ENCODE assay signal across 9 cellular contexts in the genomic region with DNA sequence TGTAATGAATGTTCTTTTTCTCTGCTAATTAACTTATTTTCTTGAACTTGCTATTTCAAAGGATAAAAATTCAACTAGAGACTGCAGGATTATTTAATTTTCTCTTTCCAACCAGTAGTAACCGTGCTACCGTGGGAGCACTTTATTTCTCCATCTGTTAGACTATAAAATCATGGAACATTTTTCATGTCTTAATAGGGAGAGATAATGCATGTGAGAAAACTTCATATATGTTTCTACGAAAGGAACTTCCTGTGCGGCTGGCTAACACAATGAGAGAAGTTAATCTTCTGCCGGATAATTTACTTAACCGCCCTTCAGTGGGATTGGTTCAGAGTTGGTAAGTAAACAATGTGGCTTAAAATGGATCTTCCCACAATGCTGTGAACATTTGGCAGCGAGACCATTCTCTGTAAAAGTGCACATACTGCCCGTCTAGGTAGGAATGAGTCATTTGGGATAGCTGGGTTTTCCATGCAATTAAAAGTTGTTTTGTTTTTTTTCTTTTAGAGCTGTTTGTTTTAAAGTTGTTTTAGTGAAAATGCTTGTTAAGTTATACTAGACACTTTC. TPM values are rescaled to one million over a fixed set of nuclear protein-coding genes. Genes with fewer than 3 reads are reported as not detected.
DNase-seq lines count a peak whose midpoint lies in the region; ATAC-seq and TF ChIP-seq lines count a peak whose summit lies in the region.
"Had no signal": no experiment of that assay in that cellular context is flagged by ENCODE, and none has a peak within 500 bp of the region (broad histone marks: within the 10 kb centered on the region; RNA-seq: fewer than 3 reads in every experiment).

No MANE protein-coding gene starts in this region.

- CTCF ChIA-PET in activated CD4-positive, alpha-beta T cell treated with anti-CD3 and anti-CD28 coated beads for 36 hours (lab: Charles Lee) = interaction anchor here (0.6 to 1.6 kb wide), 3 partner anchors 10 to 124 kb away, joined by 3 to 8 read pairs (median 3); no protein-coding TSS in a partner anchor

- POLR2A ChIA-PET in activated CD4-positive, alpha-beta T cell treated with anti-CD3 and anti-CD28 coated beads for 36 hours (lab: Charles Lee) = no interaction called here

- no peak for ATAC-seq in activated CD4-positive, alpha-beta T cell treated with anti-CD3 and anti-CD28 coated beads for 36 hours

- H3K27me3 Mint-ChIP-seq in activated CD4-positive, alpha-beta T cell treated with anti-CD3 and anti-CD28 coated beads for 36 hours = no peaks in the 10 kb centered on the region
- no peaks in the 10 kb centered on the region for H3K27me3 Mint-ChIP-seq in endodermal cell (ENCODE audit: insufficient read depth)
- no peaks in the 10 kb centered on the region for H3K27me3 Mint-ChIP-seq in nephron (ENCODE audit: low read depth)
- H3K27me3 Mint-ChIP-seq: activated B cell treated with CpG ODN at 0.5 μM for 24 hours had no signal

- H3K4me1 ChIP-seq in endodermal cell (ENCODE audit: control insufficient read depth, insufficient read depth, low read length) = peaks cover 2% of the 10 kb centered on the region

- TF ChIP-seq CTCF in endodermal cell (conservative IDR thresholded peaks at IDR 0.05) (no peak), nephron (IDR thresholded peaks at IDR 0.05; ENCODE audit: unreplicated experiment in 3 of 3) (no peak)

- H3K27me3 ChIP-seq in endodermal cell (ENCODE audit: control insufficient read depth, insufficient read depth, low read length, poor library complexity, severe bottlenecking) = no peaks in the 10 kb centered on the region

- H3K9ac ChIP-seq in endodermal cell (ENCODE audit: extremely low read depth, low read length, poor library complexity, severe bottlenecking) = no peak overlapping the region

- DNase-seq in activated CD4-positive, alpha-beta T cell treated with anti-CD3 and anti-CD28 coated beads for 36 hours = no peak
- DNase-seq in activated CD4-positive, alpha-beta T cell treated with anti-CD3 and anti-CD28 coated beads, Interleukin-2, amount 50 U/mL, for 48 hours = no peak
- DNase-seq in NCI-H69 (lab: John Stamatoyannopoulos, UW) (peak; percentile 92), endodermal cell (no peak), NCI-H146 treated with DMSO at 0.1 percent for 48 hours (lab: John Stamatoyannopoulos, UW; ENCODE audit: unreplicated experiment) (no peak), ecto neural progenitor cell (ENCODE audit: low spot score) (no peak)
- DNase-seq in effector CD4-positive, alpha-beta T cell = no peak
- DNase-seq: activated B cell treated with CpG ODN at 0.5 μM for 24 hours had no signal

- WGBS in endodermal cell (ENCODE audit: insufficient coverage in 1 of 2, insufficient read length in 1 of 2), 2 experiments = 91 to 100% methylated on average over 2 to 6 of the region's 8 CpGs

- H3K4me3 Mint-ChIP-seq in activated CD4-positive, alpha-beta T cell treated with anti-CD3 and anti-CD28 coated beads for 36 hours = no peak overlapping the region
- no peak overlapping the region for H3K4me3 Mint-ChIP-seq in endodermal cell
- H3K4me3 Mint-ChIP-seq in nephron = peak overlapping the region; percentile 16 to 55 (median 36)
- H3K4me3 Mint-ChIP-seq: activated B cell treated with CpG ODN at 0.5 μM for 24 hours had no signal

- H3K4me3 ChIP-seq in endodermal cell (ENCODE audit: low read length) = no peak overlapping the region

- H3K4me1 Mint-ChIP-seq in activated CD4-positive, alpha-beta T cell treated with anti-CD3 and anti-CD28 coated beads for 36 hours = peaks cover 45% of the 10 kb centered on the region
- H3K4me1 Mint-ChIP-seq in endodermal cell (peaks cover 21% of the 10 kb centered on the region), nephron (peaks cover 28% of the 10 kb centered on the region)

- no peaks in the 10 kb centered on the region for H3K9me3 ChIP-seq in endodermal cell (ENCODE audit: control insufficient read depth, low read length)

- no peak overlapping the region for H3K27ac ChIP-seq in endodermal cell (ENCODE audit: low read depth, low read length)

- intact Hi-C loops in activated CD4-positive, alpha-beta T cell treated with anti-CD3 and anti-CD28 coated beads for 36 hours (cut with DNase I, micrococcal nuclease) = loop anchor here (5.0 to 10.0 kb wide), 2 partner anchors 230 to 232 kb away; no protein-coding TSS in a partner anchor

- no peaks in the 10 kb centered on the region for H3K36me3 ChIP-seq in endodermal cell (ENCODE audit: control insufficient read depth, insufficient read depth, low read length)

- peaks cover 6% of the 10 kb centered on the region for H3K36me3 Mint-ChIP-seq in activated CD4-positive, alpha-beta T cell treated with anti-CD3 and anti-CD28 coated beads for 36 hours (ENCODE audit: low read depth)
- H3K36me3 Mint-ChIP-seq in endodermal cell (ENCODE audit: low read depth) = peaks cover 13% of the 10 kb centered on the region
- H3K36me3 Mint-ChIP-seq in nephron (ENCODE audit: low read depth) = peaks cover 5% of the 10 kb centered on the region

- H3K27ac Mint-ChIP-seq in activated CD4-positive, alpha-beta T cell treated with anti-CD3 and anti-CD28 coated beads for 36 hours = peak overlapping the region; percentile 55
- H3K27ac Mint-ChIP-seq in endodermal cell (peak overlapping the region; percentile 55), nephron (peak overlapping the region; percentile 81 to 95 (median 92))
- H3K27ac Mint-ChIP-seq: activated B cell treated with CpG ODN at 0.5 μM for 24 hours had no signal

- H3K9me3 Mint-ChIP-seq in activated CD4-positive, alpha-beta T cell treated with anti-CD3 and anti-CD28 coated beads for 36 hours (ENCODE audit: low read depth) = no peaks in the 10 kb centered on the region
- H3K9me3 Mint-ChIP-seq in endodermal cell = no peaks in the 10 kb centered on the region
- H3K9me3 Mint-ChIP-seq in nephron = no peaks in the 10 kb centered on the region
- H3K9me3 Mint-ChIP-seq: activated B cell treated with CpG ODN at 0.5 μM for 24 hours had no signal

RNA-seq across cellular contexts. Expression of a gene that starts 29.5 kb away (rescaled TPM):
- total RNA-seq in activated CD4-positive, alpha-beta T cell treated with anti-CD3 and anti-CD28 coated beads for 36 hours = 10 to 100 TPM; 47.4 to 47.7 TPM
- 10 to 100 TPM; 14.9 to 21.9 TPM for total RNA-seq in endodermal cell
- polyA plus RNA-seq in endodermal cell (2013, experiment 1 of 2) = 10.3 TPM
- polyA plus RNA-seq in endodermal cell (2013, experiment 2 of 2) = 11.2 TPM

Comparison
In these comparisons a context has a peak if more than half of its experiments do, and no peak if none do; other contexts are left out.
1. H3K4me3 Mint-ChIP-seq: peak in nephron (3 of 3); none in activated CD4-positive, alpha-beta T cell treated with anti-CD3 and anti-CD28 coated beads for 36 hours (single experiment) and endodermal cell (single experiment).
2. Peak in every context shown above with its lines, with median percentiles within 50 percentile points of each other: H3K27ac Mint-ChIP-seq.